In the genomic region with DNA sequence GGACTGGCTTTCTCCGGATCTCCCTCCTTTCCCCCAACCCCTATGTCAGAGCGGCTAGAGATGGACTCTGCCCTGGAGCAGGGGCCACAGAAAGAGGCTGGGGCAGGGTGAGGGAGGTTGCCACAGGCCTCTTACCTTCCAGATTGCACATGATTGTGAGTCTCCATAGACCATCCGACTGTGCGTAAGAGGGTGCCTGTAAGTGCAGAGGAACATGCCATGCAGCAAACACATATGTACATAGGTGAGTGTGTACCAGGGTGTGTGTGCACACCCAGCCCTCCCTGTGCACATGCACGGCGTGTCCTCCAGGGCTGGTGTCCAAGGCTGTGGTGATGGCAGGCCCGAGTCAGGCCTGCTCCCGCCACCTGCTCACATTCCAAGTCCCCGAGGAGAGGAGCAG, we compare ENCODE assay signal across 1 cellular context.
TF ChIP-seq lines count a peak whose summit lies in the region.

No MANE protein-coding gene starts in this region.

TF ChIP-seq in HepG2, 621 proteins besides CTCF, POLR2A, EP300 and RAD21 (continued from another document and continues in another):
- TF ChIP-seq, protein P1, sequence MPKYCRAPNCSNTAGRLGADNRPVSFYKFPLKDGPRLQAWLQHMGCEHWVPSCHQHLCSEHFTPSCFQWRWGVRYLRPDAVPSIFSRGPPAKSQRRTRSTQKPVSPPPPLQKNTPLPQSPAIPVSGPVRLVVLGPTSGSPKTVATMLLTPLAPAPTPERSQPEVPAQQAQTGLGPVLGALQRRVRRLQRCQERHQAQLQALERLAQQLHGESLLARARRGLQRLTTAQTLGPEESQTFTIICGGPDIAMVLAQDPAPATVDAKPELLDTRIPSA (CRISPR knock-in tag; IDR thresholded peaks at IDR 0.05; ENCODE audit: borderline replicate concordance): no peak
- TF ChIP-seq ZNF496 (CRISPR knock-in tag; IDR thresholded peaks at IDR 0.05; ENCODE audit: insufficient replicate concordance): no peak
- peak; percentile 43; the same call in 1 of the 2 replicates for TF ChIP-seq SOX5 (CRISPR knock-in tag; IDR thresholded peaks at IDR 0.05; ENCODE audit: borderline replicate concordance)
- TF ChIP-seq ZSCAN22 (CRISPR knock-in tag; IDR thresholded peaks at IDR 0.05): no peak
- TF ChIP-seq, protein P2, sequence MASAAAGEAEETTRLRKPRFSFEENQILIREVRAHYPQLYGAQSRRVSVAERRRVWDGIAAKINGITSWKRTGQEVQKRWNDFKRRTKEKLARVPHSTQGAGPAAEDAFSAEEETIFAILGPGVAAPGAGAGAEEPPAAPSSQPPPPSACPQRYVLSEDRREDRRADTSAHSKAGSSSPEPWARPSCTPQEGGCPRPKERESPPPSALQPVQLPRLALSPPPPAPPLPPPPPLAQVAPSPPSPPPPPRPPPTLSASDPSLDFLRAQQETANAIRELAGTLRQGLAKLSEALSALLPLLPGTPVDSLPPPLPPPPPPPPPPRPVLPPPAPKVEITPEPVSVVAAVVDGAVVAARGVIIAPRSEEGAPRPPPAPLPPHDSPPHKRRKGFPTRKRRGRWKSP (CRISPR knock-in tag; IDR thresholded peaks at IDR 0.05): no peak
- TF ChIP-seq PCBP2 (optimal IDR thresholded peaks at IDR 0.05; ENCODE audit: low read depth, low read length, poor library complexity, severe bottlenecking): no peak
- TF ChIP-seq NKX3-1 (CRISPR knock-in tag; IDR thresholded peaks at IDR 0.05): no peak
- TF ChIP-seq ZSCAN29 (CRISPR knock-in tag; conservative IDR thresholded peaks at IDR 0.05): peak; percentile 30; the same call in 1 of the 2 replicates
- TF ChIP-seq, protein P3, sequence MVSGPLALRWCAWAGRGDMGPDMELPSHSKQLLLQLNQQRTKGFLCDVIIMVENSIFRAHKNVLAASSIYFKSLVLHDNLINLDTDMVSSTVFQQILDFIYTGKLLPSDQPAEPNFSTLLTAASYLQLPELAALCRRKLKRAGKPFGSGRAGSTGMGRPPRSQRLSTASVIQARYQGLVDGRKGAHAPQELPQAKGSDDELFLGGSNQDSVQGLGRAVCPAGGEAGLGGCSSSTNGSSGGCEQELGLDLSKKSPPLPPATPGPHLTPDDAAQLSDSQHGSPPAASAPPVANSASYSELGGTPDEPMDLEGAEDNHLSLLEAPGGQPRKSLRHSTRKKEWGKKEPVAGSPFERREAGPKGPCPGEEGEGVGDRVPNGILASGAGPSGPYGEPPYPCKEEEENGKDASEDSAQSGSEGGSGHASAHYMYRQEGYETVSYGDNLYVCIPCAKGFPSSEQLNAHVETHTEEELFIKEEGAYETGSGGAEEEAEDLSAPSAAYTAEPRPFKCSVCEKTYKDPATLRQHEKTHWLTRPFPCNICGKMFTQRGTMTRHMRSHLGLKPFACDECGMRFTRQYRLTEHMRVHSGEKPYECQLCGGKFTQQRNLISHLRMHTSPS (CRISPR knock-in tag; IDR thresholded peaks at IDR 0.05; ENCODE audit: low read depth): peak; percentile 68; the same call in 1 of the 2 replicates
- TF ChIP-seq, protein P4, sequence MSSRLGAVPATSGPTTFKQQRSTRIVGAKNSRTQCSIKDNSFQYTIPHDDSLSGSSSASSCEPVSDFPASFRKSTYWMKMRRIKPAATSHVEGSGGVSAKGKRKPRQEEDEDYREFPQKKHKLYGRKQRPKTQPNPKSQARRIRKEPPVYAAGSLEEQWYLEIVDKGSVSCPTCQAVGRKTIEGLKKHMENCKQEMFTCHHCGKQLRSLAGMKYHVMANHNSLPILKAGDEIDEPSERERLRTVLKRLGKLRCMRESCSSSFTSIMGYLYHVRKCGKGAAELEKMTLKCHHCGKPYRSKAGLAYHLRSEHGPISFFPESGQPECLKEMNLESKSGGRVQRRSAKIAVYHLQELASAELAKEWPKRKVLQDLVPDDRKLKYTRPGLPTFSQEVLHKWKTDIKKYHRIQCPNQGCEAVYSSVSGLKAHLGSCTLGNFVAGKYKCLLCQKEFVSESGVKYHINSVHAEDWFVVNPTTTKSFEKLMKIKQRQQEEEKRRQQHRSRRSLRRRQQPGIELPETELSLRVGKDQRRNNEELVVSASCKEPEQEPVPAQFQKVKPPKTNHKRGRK (CRISPR knock-in tag; IDR thresholded peaks at IDR 0.05): no peak
- TF ChIP-seq, protein P5, sequence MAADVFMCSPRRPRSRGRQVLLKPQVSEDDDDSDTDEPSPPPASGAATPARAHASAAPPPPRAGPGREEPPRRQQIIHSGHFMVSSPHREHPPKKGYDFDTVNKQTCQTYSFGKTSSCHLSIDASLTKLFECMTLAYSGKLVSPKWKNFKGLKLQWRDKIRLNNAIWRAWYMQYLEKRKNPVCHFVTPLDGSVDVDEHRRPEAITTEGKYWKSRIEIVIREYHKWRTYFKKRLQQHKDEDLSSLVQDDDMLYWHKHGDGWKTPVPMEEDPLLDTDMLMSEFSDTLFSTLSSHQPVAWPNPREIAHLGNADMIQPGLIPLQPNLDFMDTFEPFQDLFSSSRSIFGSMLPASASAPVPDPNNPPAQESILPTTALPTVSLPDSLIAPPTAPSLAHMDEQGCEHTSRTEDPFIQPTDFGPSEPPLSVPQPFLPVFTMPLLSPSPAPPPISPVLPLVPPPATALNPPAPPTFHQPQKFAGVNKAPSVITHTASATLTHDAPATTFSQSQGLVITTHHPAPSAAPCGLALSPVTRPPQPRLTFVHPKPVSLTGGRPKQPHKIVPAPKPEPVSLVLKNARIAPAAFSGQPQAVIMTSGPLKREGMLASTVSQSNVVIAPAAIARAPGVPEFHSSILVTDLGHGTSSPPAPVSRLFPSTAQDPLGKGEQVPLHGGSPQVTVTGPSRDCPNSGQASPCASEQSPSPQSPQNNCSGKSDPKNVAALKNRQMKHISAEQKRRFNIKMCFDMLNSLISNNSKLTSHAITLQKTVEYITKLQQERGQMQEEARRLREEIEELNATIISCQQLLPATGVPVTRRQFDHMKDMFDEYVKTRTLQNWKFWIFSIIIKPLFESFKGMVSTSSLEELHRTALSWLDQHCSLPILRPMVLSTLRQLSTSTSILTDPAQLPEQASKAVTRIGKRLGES (CRISPR knock-in tag; IDR thresholded peaks at IDR 0.05; ENCODE audit: borderline replicate concordance): no peak
- no peak for TF ChIP-seq MIER2 (CRISPR knock-in tag; IDR thresholded peaks at IDR 0.05)
- TF ChIP-seq SKI (IDR thresholded peaks at IDR 0.05; ENCODE audit: partially characterized antibody): no peak
- no peak for TF ChIP-seq ATAD3A (CRISPR knock-in tag; IDR thresholded peaks at IDR 0.05)
- TF ChIP-seq ZNF674 (CRISPR knock-in tag; IDR thresholded peaks at IDR 0.05; ENCODE audit: low read depth): no peak
- TF ChIP-seq, protein P6, sequence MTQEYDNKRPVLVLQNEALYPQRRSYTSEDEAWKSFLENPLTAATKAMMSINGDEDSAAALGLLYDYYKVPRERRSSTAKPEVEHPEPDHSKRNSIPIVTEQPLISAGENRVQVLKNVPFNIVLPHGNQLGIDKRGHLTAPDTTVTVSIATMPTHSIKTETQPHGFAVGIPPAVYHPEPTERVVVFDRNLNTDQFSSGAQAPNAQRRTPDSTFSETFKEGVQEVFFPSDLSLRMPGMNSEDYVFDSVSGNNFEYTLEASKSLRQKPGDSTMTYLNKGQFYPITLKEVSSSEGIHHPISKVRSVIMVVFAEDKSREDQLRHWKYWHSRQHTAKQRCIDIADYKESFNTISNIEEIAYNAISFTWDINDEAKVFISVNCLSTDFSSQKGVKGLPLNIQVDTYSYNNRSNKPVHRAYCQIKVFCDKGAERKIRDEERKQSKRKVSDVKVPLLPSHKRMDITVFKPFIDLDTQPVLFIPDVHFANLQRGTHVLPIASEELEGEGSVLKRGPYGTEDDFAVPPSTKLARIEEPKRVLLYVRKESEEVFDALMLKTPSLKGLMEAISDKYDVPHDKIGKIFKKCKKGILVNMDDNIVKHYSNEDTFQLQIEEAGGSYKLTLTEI (CRISPR knock-in tag; conservative IDR thresholded peaks at IDR 0.05): no peak
- TF ChIP-seq, protein P7, sequence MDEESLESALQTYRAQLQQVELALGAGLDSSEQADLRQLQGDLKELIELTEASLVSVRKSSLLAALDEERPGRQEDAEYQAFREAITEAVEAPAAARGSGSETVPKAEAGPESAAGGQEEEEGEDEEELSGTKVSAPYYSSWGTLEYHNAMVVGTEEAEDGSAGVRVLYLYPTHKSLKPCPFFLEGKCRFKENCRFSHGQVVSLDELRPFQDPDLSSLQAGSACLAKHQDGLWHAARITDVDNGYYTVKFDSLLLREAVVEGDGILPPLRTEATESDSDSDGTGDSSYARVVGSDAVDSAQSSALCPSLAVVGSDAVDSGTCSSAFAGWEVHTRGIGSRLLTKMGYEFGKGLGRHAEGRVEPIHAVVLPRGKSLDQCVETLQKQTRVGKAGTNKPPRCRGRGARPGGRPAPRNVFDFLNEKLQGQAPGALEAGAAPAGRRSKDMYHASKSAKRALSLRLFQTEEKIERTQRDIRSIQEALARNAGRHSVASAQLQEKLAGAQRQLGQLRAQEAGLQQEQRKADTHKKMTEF (CRISPR knock-in tag; IDR thresholded peaks at IDR 0.05): peak; percentile 58; the same call in 1 of the 2 replicates
- TF ChIP-seq NFRKB (IDR thresholded peaks at IDR 0.05): no peak
- TF ChIP-seq, protein P8, sequence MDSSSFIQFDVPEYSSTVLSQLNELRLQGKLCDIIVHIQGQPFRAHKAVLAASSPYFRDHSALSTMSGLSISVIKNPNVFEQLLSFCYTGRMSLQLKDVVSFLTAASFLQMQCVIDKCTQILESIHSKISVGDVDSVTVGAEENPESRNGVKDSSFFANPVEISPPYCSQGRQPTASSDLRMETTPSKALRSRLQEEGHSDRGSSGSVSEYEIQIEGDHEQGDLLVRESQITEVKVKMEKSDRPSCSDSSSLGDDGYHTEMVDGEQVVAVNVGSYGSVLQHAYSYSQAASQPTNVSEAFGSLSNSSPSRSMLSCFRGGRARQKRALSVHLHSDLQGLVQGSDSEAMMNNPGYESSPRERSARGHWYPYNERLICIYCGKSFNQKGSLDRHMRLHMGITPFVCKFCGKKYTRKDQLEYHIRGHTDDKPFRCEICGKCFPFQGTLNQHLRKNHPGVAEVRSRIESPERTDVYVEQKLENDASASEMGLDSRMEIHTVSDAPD (CRISPR knock-in tag; IDR thresholded peaks at IDR 0.05): 0 out of 2 replicates have a peak, but pooled peaks have one; percentile 22
- no peak for TF ChIP-seq JDP2 (CRISPR knock-in tag; IDR thresholded peaks at IDR 0.05; ENCODE audit: borderline replicate concordance)
- no peak for TF ChIP-seq RFX3 (CRISPR knock-in tag; IDR thresholded peaks at IDR 0.05)
- no peak for TF ChIP-seq SMARCE1 (IDR thresholded peaks at IDR 0.05; ENCODE audit: borderline replicate concordance)
- TF ChIP-seq, protein P9, sequence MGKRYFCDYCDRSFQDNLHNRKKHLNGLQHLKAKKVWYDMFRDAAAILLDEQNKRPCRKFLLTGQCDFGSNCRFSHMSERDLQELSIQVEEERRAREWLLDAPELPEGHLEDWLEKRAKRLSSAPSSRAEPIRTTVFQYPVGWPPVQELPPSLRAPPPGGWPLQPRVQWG (CRISPR knock-in tag; IDR thresholded peaks at IDR 0.05; ENCODE audit: borderline replicate concordance, low read depth): no peak
- TF ChIP-seq, protein P10, sequence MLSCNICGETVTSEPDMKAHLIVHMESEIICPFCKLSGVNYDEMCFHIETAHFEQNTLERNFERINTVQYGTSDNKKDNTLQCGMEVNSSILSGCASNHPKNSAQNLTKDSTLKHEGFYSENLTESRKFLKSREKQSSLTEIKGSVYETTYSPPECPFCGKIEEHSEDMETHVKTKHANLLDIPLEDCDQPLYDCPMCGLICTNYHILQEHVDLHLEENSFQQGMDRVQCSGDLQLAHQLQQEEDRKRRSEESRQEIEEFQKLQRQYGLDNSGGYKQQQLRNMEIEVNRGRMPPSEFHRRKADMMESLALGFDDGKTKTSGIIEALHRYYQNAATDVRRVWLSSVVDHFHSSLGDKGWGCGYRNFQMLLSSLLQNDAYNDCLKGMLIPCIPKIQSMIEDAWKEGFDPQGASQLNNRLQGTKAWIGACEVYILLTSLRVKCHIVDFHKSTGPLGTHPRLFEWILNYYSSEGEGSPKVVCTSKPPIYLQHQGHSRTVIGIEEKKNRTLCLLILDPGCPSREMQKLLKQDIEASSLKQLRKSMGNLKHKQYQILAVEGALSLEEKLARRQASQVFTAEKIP (CRISPR knock-in tag; IDR thresholded peaks at IDR 0.05; ENCODE audit: borderline replicate concordance): no peak
- TF ChIP-seq RFXANK (CRISPR knock-in tag; IDR thresholded peaks at IDR 0.05): no peak
- TF ChIP-seq EZH2 (conservative IDR thresholded peaks at IDR 0.05; ENCODE audit: low read depth, low read length): no peak
- TF ChIP-seq, protein P11, sequence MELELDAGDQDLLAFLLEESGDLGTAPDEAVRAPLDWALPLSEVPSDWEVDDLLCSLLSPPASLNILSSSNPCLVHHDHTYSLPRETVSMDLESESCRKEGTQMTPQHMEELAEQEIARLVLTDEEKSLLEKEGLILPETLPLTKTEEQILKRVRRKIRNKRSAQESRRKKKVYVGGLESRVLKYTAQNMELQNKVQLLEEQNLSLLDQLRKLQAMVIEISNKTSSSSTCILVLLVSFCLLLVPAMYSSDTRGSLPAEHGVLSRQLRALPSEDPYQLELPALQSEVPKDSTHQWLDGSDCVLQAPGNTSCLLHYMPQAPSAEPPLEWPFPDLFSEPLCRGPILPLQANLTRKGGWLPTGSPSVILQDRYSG (CRISPR knock-in tag; IDR thresholded peaks at IDR 0.05): no peak
- TF ChIP-seq HOXA5 (CRISPR knock-in tag; IDR thresholded peaks at IDR 0.05): no peak; the same call in 1 of the 2 replicates
- no peak for TF ChIP-seq NFE2 (CRISPR knock-in tag; IDR thresholded peaks at IDR 0.05)
- TF ChIP-seq ZNF20 (CRISPR knock-in tag; IDR thresholded peaks at IDR 0.05): no peak
- TF ChIP-seq, protein P12, sequence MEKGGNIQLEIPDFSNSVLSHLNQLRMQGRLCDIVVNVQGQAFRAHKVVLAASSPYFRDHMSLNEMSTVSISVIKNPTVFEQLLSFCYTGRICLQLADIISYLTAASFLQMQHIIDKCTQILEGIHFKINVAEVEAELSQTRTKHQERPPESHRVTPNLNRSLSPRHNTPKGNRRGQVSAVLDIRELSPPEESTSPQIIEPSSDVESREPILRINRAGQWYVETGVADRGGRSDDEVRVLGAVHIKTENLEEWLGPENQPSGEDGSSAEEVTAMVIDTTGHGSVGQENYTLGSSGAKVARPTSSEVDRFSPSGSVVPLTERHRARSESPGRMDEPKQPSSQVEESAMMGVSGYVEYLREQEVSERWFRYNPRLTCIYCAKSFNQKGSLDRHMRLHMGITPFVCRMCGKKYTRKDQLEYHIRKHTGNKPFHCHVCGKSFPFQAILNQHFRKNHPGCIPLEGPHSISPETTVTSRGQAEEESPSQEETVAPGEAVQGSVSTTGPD (CRISPR knock-in tag; IDR thresholded peaks at IDR 0.05): no peak
- TF ChIP-seq SMAD1 (CRISPR knock-in tag; IDR thresholded peaks at IDR 0.05; ENCODE audit: borderline replicate concordance, low read depth): peak; percentile 66; the same call in 1 of the 2 replicates
- no peak for TF ChIP-seq SRSF4 (IDR thresholded peaks at IDR 0.05; ENCODE audit: low read depth, low read length, poor library complexity, severe bottlenecking)
